Comparison of ENCODE assay signal across 1 cellular context in the genomic region with DNA sequence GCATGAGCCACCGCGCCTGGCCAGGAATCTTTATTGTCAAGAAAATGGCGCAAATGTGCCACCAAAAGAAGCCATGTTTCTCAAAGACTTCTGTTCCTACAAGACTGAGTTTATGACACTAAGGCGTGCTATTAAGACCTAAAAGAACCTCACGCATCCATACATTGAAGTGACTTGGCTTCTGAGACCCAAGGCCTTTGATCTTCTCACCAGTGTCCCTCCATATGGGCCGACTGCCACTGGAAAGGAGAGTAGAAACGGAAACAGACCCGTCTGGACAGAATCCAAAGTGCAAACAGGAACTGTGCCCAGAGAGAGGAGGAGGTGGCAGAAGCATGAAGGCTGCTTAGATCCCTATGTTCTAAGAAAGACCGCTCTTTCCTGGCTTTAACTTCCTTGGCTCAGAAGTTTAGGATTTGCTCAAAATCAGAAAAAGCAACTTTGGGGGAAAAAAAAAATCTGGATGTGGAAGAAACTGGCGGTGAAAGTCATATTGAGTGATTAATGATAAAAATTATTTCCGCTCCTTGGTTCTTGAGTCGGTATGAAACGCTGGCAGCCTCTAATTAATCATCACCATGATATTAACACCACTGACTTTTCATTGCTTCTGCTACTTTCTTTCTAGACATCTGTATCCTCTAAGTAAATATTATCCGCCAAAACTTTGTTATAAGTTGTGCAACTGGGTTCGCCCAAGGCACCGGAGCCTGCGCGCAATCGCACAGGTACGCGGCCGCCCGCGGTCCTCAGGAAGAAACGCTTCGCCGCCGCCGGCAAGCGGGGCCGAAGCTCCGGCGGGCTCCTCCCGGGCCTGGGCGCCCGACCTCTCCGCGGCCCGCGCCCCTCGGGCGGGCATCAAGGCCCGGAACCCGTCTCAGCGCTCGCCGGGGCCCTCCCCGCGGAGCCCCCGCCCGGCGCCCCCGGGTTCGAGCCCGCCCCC.
A peak's percentile ranks its signal among the peaks of the same experiment; 100 is the strongest.
TF ChIP-seq lines count a peak whose summit lies in the region.

No MANE protein-coding gene starts in this region.

TF ChIP-seq in HEK293, 187 proteins besides CTCF, POLR2A, EP300 and RAD21 (continued from another document):
- peak; percentile 34 for TF ChIP-seq ZXDB (tag by site-specific recombination; IDR thresholded peaks at IDR 0.05)
- no peak for TF ChIP-seq ZNF707 (tag by site-specific recombination; IDR thresholded peaks at IDR 0.05)
- TF ChIP-seq, protein P1, sequence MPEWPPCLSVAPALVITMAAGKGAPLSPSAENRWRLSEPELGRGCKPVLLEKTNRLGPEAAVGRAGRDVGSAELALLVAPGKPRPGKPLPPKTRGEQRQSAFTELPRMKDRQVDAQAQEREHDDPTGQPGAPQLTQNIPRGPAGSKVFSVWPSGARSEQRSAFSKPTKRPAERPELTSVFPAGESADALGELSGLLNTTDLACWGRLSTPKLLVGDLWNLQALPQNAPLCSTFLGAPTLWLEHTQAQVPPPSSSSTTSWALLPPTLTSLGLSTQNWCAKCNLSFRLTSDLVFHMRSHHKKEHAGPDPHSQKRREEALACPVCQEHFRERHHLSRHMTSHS (tag by site-specific recombination; IDR thresholded peaks at IDR 0.05) = no peak
- no peak for TF ChIP-seq REPIN1 (tag by site-specific recombination; IDR thresholded peaks at IDR 0.05; ENCODE audit: low read depth)
- TF ChIP-seq ZNF335 (tag by site-specific recombination; conservative IDR thresholded peaks at IDR 0.05) = peak; percentile 80
- TF ChIP-seq, protein P2, sequence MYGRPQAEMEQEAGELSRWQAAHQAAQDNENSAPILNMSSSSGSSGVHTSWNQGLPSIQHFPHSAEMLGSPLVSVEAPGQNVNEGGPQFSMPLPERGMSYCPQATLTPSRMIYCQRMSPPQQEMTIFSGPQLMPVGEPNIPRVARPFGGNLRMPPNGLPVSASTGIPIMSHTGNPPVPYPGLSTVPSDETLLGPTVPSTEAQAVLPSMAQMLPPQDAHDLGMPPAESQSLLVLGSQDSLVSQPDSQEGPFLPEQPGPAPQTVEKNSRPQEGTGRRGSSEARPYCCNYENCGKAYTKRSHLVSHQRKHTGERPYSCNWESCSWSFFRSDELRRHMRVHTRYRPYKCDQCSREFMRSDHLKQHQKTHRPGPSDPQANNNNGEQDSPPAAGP (tag by site-specific recombination; IDR thresholded peaks at IDR 0.05) = no peak
- TF ChIP-seq, protein P3, sequence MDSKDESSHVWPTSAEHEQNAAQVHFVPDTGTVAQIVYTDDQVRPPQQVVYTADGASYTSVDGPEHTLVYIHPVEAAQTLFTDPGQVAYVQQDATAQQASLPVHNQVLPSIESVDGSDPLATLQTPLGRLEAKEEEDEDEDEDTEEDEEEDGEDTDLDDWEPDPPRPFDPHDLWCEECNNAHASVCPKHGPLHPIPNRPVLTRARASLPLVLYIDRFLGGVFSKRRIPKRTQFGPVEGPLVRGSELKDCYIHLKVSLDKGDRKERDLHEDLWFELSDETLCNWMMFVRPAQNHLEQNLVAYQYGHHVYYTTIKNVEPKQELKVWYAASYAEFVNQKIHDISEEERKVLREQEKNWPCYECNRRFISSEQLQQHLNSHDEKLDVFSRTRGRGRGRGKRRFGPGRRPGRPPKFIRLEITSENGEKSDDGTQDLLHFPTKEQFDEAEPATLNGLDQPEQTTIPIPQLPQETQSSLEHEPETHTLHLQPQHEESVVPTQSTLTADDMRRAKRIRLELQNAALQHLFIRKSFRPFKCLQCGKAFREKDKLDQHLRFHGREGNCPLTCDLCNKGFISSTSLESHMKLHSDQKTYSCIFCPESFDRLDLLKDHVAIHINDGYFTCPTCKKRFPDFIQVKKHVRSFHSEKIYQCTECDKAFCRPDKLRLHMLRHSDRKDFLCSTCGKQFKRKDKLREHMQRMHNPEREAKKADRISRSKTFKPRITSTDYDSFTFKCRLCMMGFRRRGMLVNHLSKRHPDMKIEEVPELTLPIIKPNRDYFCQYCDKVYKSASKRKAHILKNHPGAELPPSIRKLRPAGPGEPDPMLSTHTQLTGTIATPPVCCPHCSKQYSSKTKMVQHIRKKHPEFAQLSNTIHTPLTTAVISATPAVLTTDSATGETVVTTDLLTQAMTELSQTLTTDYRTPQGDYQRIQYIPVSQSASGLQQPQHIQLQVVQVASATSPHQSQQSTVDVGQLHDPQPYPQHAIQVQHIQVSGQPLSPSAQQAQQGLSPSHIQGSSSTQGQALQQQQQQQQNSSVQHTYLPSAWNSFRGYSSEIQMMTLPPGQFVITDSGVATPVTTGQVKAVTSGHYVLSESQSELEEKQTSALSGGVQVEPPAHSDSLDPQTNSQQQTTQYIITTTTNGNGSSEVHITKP (tag by site-specific recombination; IDR thresholded peaks at IDR 0.05) = peak; percentile 47
